ENCODE assay signal across 9 cellular contexts in genomic region chr14:87888136-87888999, GRCh38.
A peak's percentile ranks its signal among the peaks of the same experiment; 100 is the strongest.
DNase-seq lines count a peak whose midpoint lies in the region; ATAC-seq and TF ChIP-seq lines count a peak whose summit lies in the region.
"Had no signal": no experiment of that assay in that cellular context is flagged by ENCODE, and none has a peak within 500 bp of the region (broad histone marks: within the 10 kb centered on the region; RNA-seq: fewer than 3 reads in every experiment).

No MANE protein-coding gene starts in this region.

- H3K27me3 ChIP-seq in lower lobe of right lung (ENCODE audit: low read depth), result no peaks in the 10 kb centered on the region

- peak; percentile 66 for DNase-seq in activated naive CD4-positive, alpha-beta T cell treated with anti-CD3 and anti-CD28 coated beads for 36 hours
- no peak for DNase-seq in activated naive CD4-positive, alpha-beta T cell treated with Interleukin-2 at 50 U/mL for 16 hours
- DNase-seq in activated CD8-positive, alpha-beta T cell treated with anti-CD3 and anti-CD28 coated beads for 36 hours, result peak; percentile 54
- DNase-seq in lower lobe of right lung, result no peak
- no peak for DNase-seq in SK-N-DZ (ENCODE audit: low spot score)
- no peak for DNase-seq in SKM-1 treated with dmso at 0.1 percent for 144 hours (lab: John Stamatoyannopoulos, UW; ENCODE audit: unreplicated experiment)
- no peak for DNase-seq in T1000 (lab: John Stamatoyannopoulos, UW)

- H3K4me3 ChIP-seq in lower lobe of right lung, result no peak overlapping the region

- no peaks in the 10 kb centered on the region for H3K9me3 Mint-ChIP-seq in activated naive CD4-positive, alpha-beta T cell treated with anti-CD3 and anti-CD28 coated beads for 36 hours
- H3K9me3 Mint-ChIP-seq in activated CD8-positive, alpha-beta T cell treated with anti-CD3 and anti-CD28 coated beads for 36 hours, result no peaks in the 10 kb centered on the region

- H3K27ac Mint-ChIP-seq in activated naive CD4-positive, alpha-beta T cell treated with anti-CD3 and anti-CD28 coated beads for 36 hours, result no peak overlapping the region
- no peak overlapping the region for H3K27ac Mint-ChIP-seq in activated CD8-positive, alpha-beta T cell treated with anti-CD3 and anti-CD28 coated beads for 36 hours
- H3K27ac Mint-ChIP-seq: activated naive CD8-positive, alpha-beta T cell had no signal

- CTCF ChIA-PET in activated naive CD4-positive, alpha-beta T cell treated with anti-CD3 and anti-CD28 coated beads for 36 hours (lab: Charles Lee), result interaction anchor here (0.5 to 1.0 kb wide), 4 partner anchors 12 to 280 kb away, joined by 3 to 4 read pairs (median 4); no protein-coding TSS in a partner anchor
- CTCF ChIA-PET in activated CD8-positive, alpha-beta T cell treated with anti-CD3 and anti-CD28 coated beads for 36 hours (lab: Charles Lee), result interaction anchor here (1.1 to 1.4 kb wide), 2 partner anchors 11 kb away, joined by 3 read pairs; no protein-coding TSS in a partner anchor

- no peaks in the 10 kb centered on the region for H3K4me1 ChIP-seq in lower lobe of right lung

- H3K4me1 Mint-ChIP-seq in activated naive CD4-positive, alpha-beta T cell treated with anti-CD3 and anti-CD28 coated beads for 36 hours (ENCODE audit: low read depth), result no peaks in the 10 kb centered on the region
- H3K4me1 Mint-ChIP-seq in activated CD8-positive, alpha-beta T cell treated with anti-CD3 and anti-CD28 coated beads for 36 hours (ENCODE audit: low read depth), result no peaks in the 10 kb centered on the region

- intact Hi-C loops in activated naive CD4-positive, alpha-beta T cell treated with anti-CD3 and anti-CD28 coated beads for 36 hours (cut with micrococcal nuclease), result loop anchor here (1.0 kb wide), 1 partner anchor 280 kb away; no protein-coding TSS in a partner anchor
- intact Hi-C loops in activated CD8-positive, alpha-beta T cell treated with anti-CD3 and anti-CD28 coated beads for 36 hours (cut with micrococcal nuclease), result no loop called here
- intact Hi-C loops in lower lobe of right lung (cut with DNase I), result no loop called here

- no peak overlapping the region for H3K4me3 Mint-ChIP-seq in activated naive CD4-positive, alpha-beta T cell treated with anti-CD3 and anti-CD28 coated beads for 36 hours
- no peak overlapping the region for H3K4me3 Mint-ChIP-seq in activated CD8-positive, alpha-beta T cell treated with anti-CD3 and anti-CD28 coated beads for 36 hours
- H3K4me3 Mint-ChIP-seq: activated naive CD8-positive, alpha-beta T cell had no signal

- ATAC-seq in HG03558 (IDR thresholded peaks at IDR 0.05; ENCODE audit: extremely low read depth, unreplicated experiment) (peak; percentile 46), lower lobe of right lung (no peak)
- no peak for ATAC-seq in activated CD8-positive, alpha-beta T cell treated with anti-CD3 and anti-CD28 coated beads for 36 hours

- H3K36me3 ChIP-seq in lower lobe of right lung, result no peaks in the 10 kb centered on the region

- H3K27ac ChIP-seq in lower lobe of right lung, result no peak overlapping the region

- no peaks in the 10 kb centered on the region for H3K9me3 ChIP-seq in lower lobe of right lung

- H3K27me3 Mint-ChIP-seq in activated naive CD4-positive, alpha-beta T cell treated with anti-CD3 and anti-CD28 coated beads for 36 hours (ENCODE audit: low read depth), result no peaks in the 10 kb centered on the region
- peaks cover 12% of the 10 kb centered on the region for H3K27me3 Mint-ChIP-seq in activated CD8-positive, alpha-beta T cell treated with anti-CD3 and anti-CD28 coated beads for 36 hours

- H3K36me3 Mint-ChIP-seq in activated naive CD4-positive, alpha-beta T cell treated with anti-CD3 and anti-CD28 coated beads for 36 hours (ENCODE audit: low read depth), result peaks cover 1% of the 10 kb centered on the region
- no peaks in the 10 kb centered on the region for H3K36me3 Mint-ChIP-seq in activated CD8-positive, alpha-beta T cell treated with anti-CD3 and anti-CD28 coated beads for 36 hours (ENCODE audit: low read depth)
- H3K36me3 Mint-ChIP-seq: activated naive CD8-positive, alpha-beta T cell had no signal

- TF ChIP-seq CTCF in activated CD8-positive, alpha-beta T cell treated with anti-CD3 and anti-CD28 coated beads for 36 hours (IDR thresholded peaks at IDR 0.05), result peak; percentile 62
- peak; percentile 43 for TF ChIP-seq CTCF in lower lobe of right lung (IDR thresholded peaks at IDR 0.05)

- POLR2A ChIA-PET in activated CD8-positive, alpha-beta T cell treated with anti-CD3 and anti-CD28 coated beads for 36 hours (lab: Charles Lee), result no interaction called here

Comparison
In these comparisons a context has a peak if more than half of its experiments do, and no peak if none do; other contexts are left out.
1. DNase-seq: peak in activated naive CD4-positive, alpha-beta T cell treated with anti-CD3 and anti-CD28 coated beads for 36 hours (single experiment) and activated CD8-positive, alpha-beta T cell treated with anti-CD3 and anti-CD28 coated beads for 36 hours (single experiment); none in activated naive CD4-positive, alpha-beta T cell treated with Interleukin-2 at 50 U/mL for 16 hours (single experiment), lower lobe of right lung (single experiment), SK-N-DZ (single experiment), SKM-1 treated with dmso at 0.1 percent for 144 hours (single experiment) and T1000 (single experiment).